Comparison of ENCODE assay signal across 1 cellular context in the genomic region with DNA sequence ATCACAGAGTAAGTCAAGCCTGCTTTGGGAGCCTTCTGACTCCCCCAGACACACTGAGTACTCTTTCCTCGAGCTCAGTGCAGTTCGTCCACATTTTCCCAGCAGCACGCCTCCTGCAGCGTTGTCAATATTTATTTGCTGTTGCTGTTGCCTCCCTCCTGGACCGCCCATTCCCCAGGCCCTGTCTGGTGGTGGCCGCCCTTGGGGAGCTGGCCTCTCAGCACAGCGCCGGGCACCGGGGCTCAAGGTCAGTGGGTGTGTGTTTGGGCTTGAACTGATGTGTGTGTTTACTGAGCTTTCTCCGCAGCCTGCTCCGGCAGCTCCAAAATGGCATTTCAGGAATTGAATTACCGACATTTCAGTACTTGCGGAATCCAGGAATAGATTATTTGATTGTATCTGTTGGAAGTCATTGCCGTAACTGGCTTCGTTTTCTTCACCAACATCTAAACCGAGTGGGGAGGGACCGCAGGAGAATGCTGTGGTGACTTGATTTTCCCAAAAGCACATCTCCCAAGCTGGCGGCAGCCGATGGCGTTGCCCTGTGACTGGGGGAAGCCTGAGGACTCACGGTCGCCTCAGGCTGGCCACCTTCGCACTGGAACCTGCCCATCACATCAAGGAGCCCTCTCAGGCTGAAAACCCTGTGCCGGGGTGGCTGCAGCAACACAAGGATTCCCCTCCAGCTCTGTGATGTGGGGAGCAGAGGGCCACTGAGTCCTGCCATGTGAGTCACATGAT.
TF ChIP-seq lines count a peak whose summit lies in the region.

No MANE protein-coding gene starts in this region.

TF ChIP-seq in HepG2, 621 proteins besides CTCF, POLR2A, EP300 and RAD21 (continued from another document and continues in another):
- TF ChIP-seq TFAP4 (IDR thresholded peaks at IDR 0.05; ENCODE audit: borderline replicate concordance, low read depth), result peak; percentile 84
- no peak for TF ChIP-seq AGO1 (IDR thresholded peaks at IDR 0.05; ENCODE audit: low read depth, low read length, poor library complexity, severe bottlenecking)
- TF ChIP-seq ADNP (CRISPR knock-in tag; IDR thresholded peaks at IDR 0.05), result no peak
- no peak for TF ChIP-seq CBX1 (IDR thresholded peaks at IDR 0.05; ENCODE audit: low read depth)
- no peak for TF ChIP-seq THYN1 (CRISPR knock-in tag; IDR thresholded peaks at IDR 0.05; ENCODE audit: borderline replicate concordance, low read depth)
- TF ChIP-seq ZNF674 (CRISPR knock-in tag; IDR thresholded peaks at IDR 0.05; ENCODE audit: low read depth), result no peak
- no peak for TF ChIP-seq GLI4 (CRISPR knock-in tag; IDR thresholded peaks at IDR 0.05; ENCODE audit: borderline replicate concordance)
- 0 out of 2 replicates have a peak, but pooled peaks have one; percentile 53 for TF ChIP-seq SSRP1 (CRISPR knock-in tag; IDR thresholded peaks at IDR 0.05)
- no peak for TF ChIP-seq ZNF30 (CRISPR knock-in tag; IDR thresholded peaks at IDR 0.05)
- no peak; the same call in 1 of the 2 replicates for TF ChIP-seq ARHGAP35 (CRISPR knock-in tag; IDR thresholded peaks at IDR 0.05; ENCODE audit: borderline replicate concordance)
- TF ChIP-seq SIX1 (CRISPR knock-in tag; IDR thresholded peaks at IDR 0.05; ENCODE audit: borderline replicate concordance), result peak; percentile 72; the same call in 1 of the 2 replicates
- TF ChIP-seq JARID2 (CRISPR knock-in tag; IDR thresholded peaks at IDR 0.05; ENCODE audit: insufficient replicate concordance), result no peak
- TF ChIP-seq GZF1 (CRISPR knock-in tag; IDR thresholded peaks at IDR 0.05), result peak; percentile 67; the same call in 1 of the 2 replicates
- TF ChIP-seq ZFAT (CRISPR knock-in tag; conservative IDR thresholded peaks at IDR 0.05), result no peak
- TF ChIP-seq ZNF703 (CRISPR knock-in tag; IDR thresholded peaks at IDR 0.05; ENCODE audit: borderline replicate concordance), result no peak
- TF ChIP-seq, protein P1, sequence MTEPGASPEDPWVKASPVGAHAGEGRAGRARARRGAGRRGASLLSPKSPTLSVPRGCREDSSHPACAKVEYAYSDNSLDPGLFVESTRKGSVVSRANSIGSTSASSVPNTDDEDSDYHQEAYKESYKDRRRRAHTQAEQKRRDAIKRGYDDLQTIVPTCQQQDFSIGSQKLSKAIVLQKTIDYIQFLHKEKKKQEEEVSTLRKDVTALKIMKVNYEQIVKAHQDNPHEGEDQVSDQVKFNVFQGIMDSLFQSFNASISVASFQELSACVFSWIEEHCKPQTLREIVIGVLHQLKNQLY (CRISPR knock-in tag; IDR thresholded peaks at IDR 0.05), result peak; percentile 95
- no peak for TF ChIP-seq CHCHD3 (CRISPR knock-in tag; IDR thresholded peaks at IDR 0.05)
- TF ChIP-seq, protein P2, sequence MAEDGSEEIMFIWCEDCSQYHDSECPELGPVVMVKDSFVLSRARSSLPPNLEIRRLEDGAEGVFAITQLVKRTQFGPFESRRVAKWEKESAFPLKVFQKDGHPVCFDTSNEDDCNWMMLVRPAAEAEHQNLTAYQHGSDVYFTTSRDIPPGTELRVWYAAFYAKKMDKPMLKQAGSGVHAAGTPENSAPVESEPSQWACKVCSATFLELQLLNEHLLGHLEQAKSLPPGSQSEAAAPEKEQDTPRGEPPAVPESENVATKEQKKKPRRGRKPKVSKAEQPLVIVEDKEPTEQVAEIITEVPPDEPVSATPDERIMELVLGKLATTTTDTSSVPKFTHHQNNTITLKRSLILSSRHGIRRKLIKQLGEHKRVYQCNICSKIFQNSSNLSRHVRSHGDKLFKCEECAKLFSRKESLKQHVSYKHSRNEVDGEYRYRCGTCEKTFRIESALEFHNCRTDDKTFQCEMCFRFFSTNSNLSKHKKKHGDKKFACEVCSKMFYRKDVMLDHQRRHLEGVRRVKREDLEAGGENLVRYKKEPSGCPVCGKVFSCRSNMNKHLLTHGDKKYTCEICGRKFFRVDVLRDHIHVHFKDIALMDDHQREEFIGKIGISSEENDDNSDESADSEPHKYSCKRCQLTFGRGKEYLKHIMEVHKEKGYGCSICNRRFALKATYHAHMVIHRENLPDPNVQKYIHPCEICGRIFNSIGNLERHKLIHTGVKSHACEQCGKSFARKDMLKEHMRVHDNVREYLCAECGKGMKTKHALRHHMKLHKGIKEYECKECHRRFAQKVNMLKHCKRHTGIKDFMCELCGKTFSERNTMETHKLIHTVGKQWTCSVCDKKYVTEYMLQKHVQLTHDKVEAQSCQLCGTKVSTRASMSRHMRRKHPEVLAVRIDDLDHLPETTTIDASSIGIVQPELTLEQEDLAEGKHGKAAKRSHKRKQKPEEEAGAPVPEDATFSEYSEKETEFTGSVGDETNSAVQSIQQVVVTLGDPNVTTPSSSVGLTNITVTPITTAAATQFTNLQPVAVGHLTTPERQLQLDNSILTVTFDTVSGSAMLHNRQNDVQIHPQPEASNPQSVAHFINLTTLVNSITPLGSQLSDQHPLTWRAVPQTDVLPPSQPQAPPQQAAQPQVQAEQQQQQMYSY (CRISPR knock-in tag; IDR thresholded peaks at IDR 0.05), result peak; percentile 95
- TF ChIP-seq MIER3 (CRISPR knock-in tag; IDR thresholded peaks at IDR 0.05; ENCODE audit: borderline replicate concordance), result peak; percentile 99
- no peak for TF ChIP-seq ZNF841 (CRISPR knock-in tag; IDR thresholded peaks at IDR 0.05; ENCODE audit: borderline replicate concordance)
- peak; percentile 62; the same call in 1 of the 2 replicates for TF ChIP-seq ZNF563 (CRISPR knock-in tag; IDR thresholded peaks at IDR 0.05)
- no peak for TF ChIP-seq PAWR (CRISPR knock-in tag; IDR thresholded peaks at IDR 0.05; ENCODE audit: borderline replicate concordance)
- no peak for TF ChIP-seq ZNF773 (CRISPR knock-in tag; IDR thresholded peaks at IDR 0.05; ENCODE audit: borderline replicate concordance)
- TF ChIP-seq HOXA5 (CRISPR knock-in tag; IDR thresholded peaks at IDR 0.05), result peak; percentile 64; the same call in 1 of the 2 replicates
- TF ChIP-seq JDP2 (CRISPR knock-in tag; IDR thresholded peaks at IDR 0.05; ENCODE audit: borderline replicate concordance), result no peak
- TF ChIP-seq ZNF607 (CRISPR knock-in tag; IDR thresholded peaks at IDR 0.05; ENCODE audit: borderline replicate concordance), result peak; percentile 85; the same call in 1 of the 2 replicates
- TF ChIP-seq, protein P3, sequence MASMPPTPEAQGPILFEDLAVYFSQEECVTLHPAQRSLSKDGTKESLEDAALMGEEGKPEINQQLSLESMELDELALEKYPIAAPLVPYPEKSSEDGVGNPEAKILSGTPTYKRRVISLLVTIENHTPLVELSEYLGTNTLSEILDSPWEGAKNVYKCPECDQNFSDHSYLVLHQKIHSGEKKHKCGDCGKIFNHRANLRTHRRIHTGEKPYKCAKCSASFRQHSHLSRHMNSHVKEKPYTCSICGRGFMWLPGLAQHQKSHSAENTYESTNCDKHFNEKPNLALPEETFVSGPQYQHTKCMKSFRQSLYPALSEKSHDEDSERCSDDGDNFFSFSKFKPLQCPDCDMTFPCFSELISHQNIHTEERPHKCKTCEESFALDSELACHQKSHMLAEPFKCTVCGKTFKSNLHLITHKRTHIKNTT (CRISPR knock-in tag; IDR thresholded peaks at IDR 0.05), result no peak
- peak; percentile 77; the same call in 1 of the 2 replicates for TF ChIP-seq ZNF605 (CRISPR knock-in tag; IDR thresholded peaks at IDR 0.05)
- TF ChIP-seq HIVEP1 (CRISPR knock-in tag; IDR thresholded peaks at IDR 0.05), result peak; percentile 89
- TF ChIP-seq SP4 (CRISPR knock-in tag; IDR thresholded peaks at IDR 0.05), result peak; percentile 29; the same call in 1 of the 2 replicates
- peak; percentile 81 for TF ChIP-seq THAP11 (CRISPR knock-in tag; IDR thresholded peaks at IDR 0.05)
- TF ChIP-seq, protein P4, sequence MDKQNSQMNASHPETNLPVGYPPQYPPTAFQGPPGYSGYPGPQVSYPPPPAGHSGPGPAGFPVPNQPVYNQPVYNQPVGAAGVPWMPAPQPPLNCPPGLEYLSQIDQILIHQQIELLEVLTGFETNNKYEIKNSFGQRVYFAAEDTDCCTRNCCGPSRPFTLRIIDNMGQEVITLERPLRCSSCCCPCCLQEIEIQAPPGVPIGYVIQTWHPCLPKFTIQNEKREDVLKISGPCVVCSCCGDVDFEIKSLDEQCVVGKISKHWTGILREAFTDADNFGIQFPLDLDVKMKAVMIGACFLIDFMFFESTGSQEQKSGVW (CRISPR knock-in tag; IDR thresholded peaks at IDR 0.05; ENCODE audit: borderline replicate concordance), result no peak
- 0 out of 2 replicates have a peak, but pooled peaks have one; percentile 5 for TF ChIP-seq GRHL1 (CRISPR knock-in tag; conservative IDR thresholded peaks at IDR 0.05)
- TF ChIP-seq PBX3 (CRISPR knock-in tag; IDR thresholded peaks at IDR 0.05; ENCODE audit: borderline replicate concordance), result no peak
- no peak for TF ChIP-seq WIZ (CRISPR knock-in tag; IDR thresholded peaks at IDR 0.05)
- peak; percentile 91 for TF ChIP-seq MXD4 (CRISPR knock-in tag; IDR thresholded peaks at IDR 0.05)
- TF ChIP-seq SAP130 (CRISPR knock-in tag; IDR thresholded peaks at IDR 0.05; ENCODE audit: low read depth), result peak; percentile 98
- peak; percentile 86 for TF ChIP-seq ZNF782 (CRISPR knock-in tag; IDR thresholded peaks at IDR 0.05; ENCODE audit: borderline replicate concordance)
- peak; percentile 87 for TF ChIP-seq FOXK2 (IDR thresholded peaks at IDR 0.05)
- TF ChIP-seq, protein P5, sequence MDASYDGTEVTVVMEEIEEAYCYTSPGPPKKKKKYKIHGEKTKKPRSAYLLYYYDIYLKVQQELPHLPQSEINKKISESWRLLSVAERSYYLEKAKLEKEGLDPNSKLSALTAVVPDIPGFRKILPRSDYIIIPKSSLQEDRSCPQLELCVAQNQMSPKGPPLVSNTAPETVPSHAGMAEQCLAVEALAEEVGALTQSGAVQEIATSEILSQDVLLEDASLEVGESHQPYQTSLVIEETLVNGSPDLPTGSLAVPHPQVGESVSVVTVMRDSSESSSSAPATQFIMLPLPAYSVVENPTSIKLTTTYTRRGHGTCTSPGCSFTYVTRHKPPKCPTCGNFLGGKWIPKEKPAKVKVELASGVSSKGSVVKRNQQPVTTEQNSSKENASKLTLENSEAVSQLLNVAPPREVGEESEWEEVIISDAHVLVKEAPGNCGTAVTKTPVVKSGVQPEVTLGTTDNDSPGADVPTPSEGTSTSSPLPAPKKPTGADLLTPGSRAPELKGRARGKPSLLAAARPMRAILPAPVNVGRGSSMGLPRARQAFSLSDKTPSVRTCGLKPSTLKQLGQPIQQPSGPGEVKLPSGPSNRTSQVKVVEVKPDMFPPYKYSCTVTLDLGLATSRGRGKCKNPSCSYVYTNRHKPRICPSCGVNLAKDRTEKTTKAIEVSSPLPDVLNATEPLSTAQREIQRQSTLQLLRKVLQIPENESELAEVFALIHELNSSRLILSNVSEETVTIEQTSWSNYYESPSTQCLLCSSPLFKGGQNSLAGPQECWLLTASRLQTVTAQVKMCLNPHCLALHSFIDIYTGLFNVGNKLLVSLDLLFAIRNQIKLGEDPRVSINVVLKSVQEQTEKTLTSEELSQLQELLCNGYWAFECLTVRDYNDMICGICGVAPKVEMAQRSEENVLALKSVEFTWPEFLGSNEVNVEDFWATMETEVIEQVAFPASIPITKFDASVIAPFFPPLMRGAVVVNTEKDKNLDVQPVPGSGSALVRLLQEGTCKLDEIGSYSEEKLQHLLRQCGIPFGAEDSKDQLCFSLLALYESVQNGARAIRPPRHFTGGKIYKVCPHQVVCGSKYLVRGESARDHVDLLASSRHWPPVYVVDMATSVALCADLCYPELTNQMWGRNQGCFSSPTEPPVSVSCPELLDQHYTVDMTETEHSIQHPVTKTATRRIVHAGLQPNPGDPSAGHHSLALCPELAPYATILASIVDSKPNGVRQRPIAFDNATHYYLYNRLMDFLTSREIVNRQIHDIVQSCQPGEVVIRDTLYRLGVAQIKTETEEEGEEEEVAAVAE (CRISPR knock-in tag; IDR thresholded peaks at IDR 0.05; ENCODE audit: borderline replicate concordance), result peak; percentile 62; the same call in 1 of the 2 replicates
- no peak for TF ChIP-seq CSRNP1 (CRISPR knock-in tag; IDR thresholded peaks at IDR 0.05)
- no peak for TF ChIP-seq KLF13 (CRISPR knock-in tag; IDR thresholded peaks at IDR 0.05)
- no peak for TF ChIP-seq MLLT10 (CRISPR knock-in tag; IDR thresholded peaks at IDR 0.05)
- peak; percentile 95 for TF ChIP-seq KLF9 (CRISPR knock-in tag; IDR thresholded peaks at IDR 0.05; ENCODE audit: low read depth)
